ENCODE assay signal across 11 cellular contexts in genomic region chr17:32355649-32356377, GRCh38. TPM values are rescaled to one million over a fixed set of nuclear protein-coding genes. Genes with fewer than 3 reads are reported as not detected.
DNase-seq lines count a peak whose midpoint lies in the region; ATAC-seq and TF ChIP-seq lines count a peak whose summit lies in the region.
"Had no signal": no experiment of that assay in that cellular context is flagged by ENCODE, and none has a peak within 500 bp of the region (broad histone marks: within the 10 kb centered on the region; RNA-seq: fewer than 3 reads in every experiment).

No MANE protein-coding gene starts in this region.

- DNase-seq in DND-41 (no peak), immature natural killer cell (no peak), amniotic stem cell (lab: John Stamatoyannopoulos, UW) (no peak)
- DNase-seq in activated naive CD8-positive, alpha-beta T cell treated with anti-CD3 and anti-CD28 coated beads, Interleukin-2, amount 10 ng/mL, durations not matched to agents 7 days and 5 days, result no peak
- DNase-seq in stimulated activated CD4-positive, alpha-beta T cell treated with anti-CD3 and anti-CD28 coated beads, Interleukin-4, amount 100 ng/mL, for 1 hour, result no peak
- DNase-seq: NCI-H510A treated with DMSO at 0.1 percent for 48 hours had no signal

- no peak overlapping the region for H2AFZ ChIP-seq in DND-41 (ENCODE audit: low read depth, low read length)

- H3K4me3 ChIP-seq in DND-41 (ENCODE audit: low read depth in 1 of 2, low read length in 2 of 2), result peak overlapping the region in 1 of 2 experiments; percentile 40; a peak in 1 of 4 replicates
- H3K4me3 ChIP-seq: prostate gland had no signal

- H3K9me3 ChIP-seq in DND-41 (ENCODE audit: insufficient read depth, low read length, severe bottlenecking), result no peaks in the 10 kb centered on the region
- H3K9me3 ChIP-seq: ascending aorta, prostate gland had no signal

- POLR2A ChIA-PET in activated naive CD8-positive, alpha-beta T cell treated with anti-CD3 and anti-CD28 coated beads, Interleukin-2, amount 10 ng/mL, durations not matched to agents 7 days and 5 days (lab: Charles Lee), result no interaction called here

- H3K27me3 ChIP-seq in DND-41 (ENCODE audit: insufficient read depth, low read length, poor library complexity), result no peaks in the 10 kb centered on the region
- H3K27me3 ChIP-seq: ascending aorta had no signal

- peaks cover 92% of the 10 kb centered on the region for H4K20me1 ChIP-seq in DND-41 (ENCODE audit: insufficient read depth, low read length)

- H3K4me1 Mint-ChIP-seq in activated naive CD8-positive, alpha-beta T cell treated with anti-CD3 and anti-CD28 coated beads, Interleukin-2, amount 10 ng/mL, durations not matched to agents 7 days and 5 days, result peaks cover 36% of the 10 kb centered on the region
- H3K4me1 Mint-ChIP-seq in immature natural killer cell, result peaks cover 70 to 85% of the 10 kb centered on the region in 2 donors

- H3K9me3 Mint-ChIP-seq in activated naive CD8-positive, alpha-beta T cell treated with anti-CD3 and anti-CD28 coated beads, Interleukin-2, amount 10 ng/mL, durations not matched to agents 7 days and 5 days, result no peaks in the 10 kb centered on the region
- H3K9me3 Mint-ChIP-seq in immature natural killer cell, result no peaks in the 10 kb centered on the region

- peaks cover 51% of the 10 kb centered on the region for H3K36me3 Mint-ChIP-seq in activated naive CD8-positive, alpha-beta T cell treated with anti-CD3 and anti-CD28 coated beads, Interleukin-2, amount 10 ng/mL, durations not matched to agents 7 days and 5 days
- peaks cover 7 to 40% (median 7%) of the 10 kb centered on the region in 3 donors for H3K36me3 Mint-ChIP-seq in immature natural killer cell

- peaks cover 97% of the 10 kb centered on the region for H3K36me3 ChIP-seq in DND-41 (ENCODE audit: insufficient read depth, low read length)

- H3K4me2 ChIP-seq in DND-41 (ENCODE audit: insufficient read depth, low read length), result peak overlapping the region; percentile 74

- no peak overlapping the region for H3K9ac ChIP-seq in DND-41 (ENCODE audit: low read depth, low read length)

- H3K27me3 Mint-ChIP-seq in activated naive CD8-positive, alpha-beta T cell treated with anti-CD3 and anti-CD28 coated beads, Interleukin-2, amount 10 ng/mL, durations not matched to agents 7 days and 5 days, result no peaks in the 10 kb centered on the region
- H3K27me3 Mint-ChIP-seq in immature natural killer cell (ENCODE audit: low read depth in 3 of 3), result peaks cover 0 to 10% (median 2%) of the 10 kb centered on the region in 3 donors

- H3K4me3 Mint-ChIP-seq in activated naive CD8-positive, alpha-beta T cell treated with anti-CD3 and anti-CD28 coated beads, Interleukin-2, amount 10 ng/mL, durations not matched to agents 7 days and 5 days, result peak overlapping the region; percentile 40
- peak overlapping the region; percentile 40 to 77 (median 50) for H3K4me3 Mint-ChIP-seq in immature natural killer cell

- H3K27ac Mint-ChIP-seq in activated naive CD8-positive, alpha-beta T cell treated with anti-CD3 and anti-CD28 coated beads, Interleukin-2, amount 10 ng/mL, durations not matched to agents 7 days and 5 days, result peak overlapping the region; percentile 43
- peak overlapping the region; percentile 19 to 46 (median 42) for H3K27ac Mint-ChIP-seq in immature natural killer cell

- TF ChIP-seq CTCF in 22Rv1 (IDR thresholded peaks at IDR 0.05), result no peak
- TF ChIP-seq CTCF in DND-41 (IDR thresholded peaks at IDR 0.05; ENCODE audit: borderline replicate concordance, extremely low read depth, low read length, poor library complexity, severe bottlenecking), result no peak

- peak overlapping the region; percentile 25; the same call in 1 of the 2 replicates for H3K27ac ChIP-seq in 22Rv1
- no peak overlapping the region for H3K27ac ChIP-seq in DND-41 (ENCODE audit: low read length)
- H3K27ac ChIP-seq: ascending aorta, prostate gland had no signal

- H3K4me1 ChIP-seq in DND-41 (ENCODE audit: insufficient read depth, low read length), result peaks cover 62% of the 10 kb centered on the region

- ATAC-seq in DND-41 (ENCODE audit: insufficient read depth, low read depth), result no peak
- ATAC-seq in activated naive CD8-positive, alpha-beta T cell treated with anti-CD3 and anti-CD28 coated beads, Interleukin-2, amount 10 ng/mL, durations not matched to agents 7 days and 5 days (ENCODE audit: low read depth), result no peak
- ATAC-seq in GM21576 (IDR thresholded peaks at IDR 0.05; ENCODE audit: unreplicated experiment), result no peak
- ATAC-seq in HG03469 (IDR thresholded peaks at IDR 0.05; ENCODE audit: unreplicated experiment), result no peak

- H3K79me2 ChIP-seq in DND-41 (ENCODE audit: insufficient read depth, low read length), result peaks cover 100% of the 10 kb centered on the region

RNA-seq across cellular contexts. Expression of gene ZNF207, which starts 5.9 kb away (rescaled TPM):
- total RNA-seq in activated naive CD8-positive, alpha-beta T cell treated with anti-CD3 and anti-CD28 coated beads, Interleukin-2, amount 10 ng/mL, durations not matched to agents 7 days and 5 days, result 100 to 1,000 TPM; 264 to 274 TPM
- 100 to 1,000 TPM; 155 to 223 (median 221) TPM for polyA plus RNA-seq in immature natural killer cell

RNA-seq across cellular contexts. Expression of gene C17orf75, which starts 13.8 kb away (rescaled TPM):
- total RNA-seq in activated naive CD8-positive, alpha-beta T cell treated with anti-CD3 and anti-CD28 coated beads, Interleukin-2, amount 10 ng/mL, durations not matched to agents 7 days and 5 days, result 10 to 100 TPM; 31.5 to 35.9 TPM
- 10 to 100 TPM in 2 of 3 donors, 1 to 10 TPM in 1; 9.8 to 18.5 (median 12.0) TPM for polyA plus RNA-seq in immature natural killer cell
